In the genomic region with DNA sequence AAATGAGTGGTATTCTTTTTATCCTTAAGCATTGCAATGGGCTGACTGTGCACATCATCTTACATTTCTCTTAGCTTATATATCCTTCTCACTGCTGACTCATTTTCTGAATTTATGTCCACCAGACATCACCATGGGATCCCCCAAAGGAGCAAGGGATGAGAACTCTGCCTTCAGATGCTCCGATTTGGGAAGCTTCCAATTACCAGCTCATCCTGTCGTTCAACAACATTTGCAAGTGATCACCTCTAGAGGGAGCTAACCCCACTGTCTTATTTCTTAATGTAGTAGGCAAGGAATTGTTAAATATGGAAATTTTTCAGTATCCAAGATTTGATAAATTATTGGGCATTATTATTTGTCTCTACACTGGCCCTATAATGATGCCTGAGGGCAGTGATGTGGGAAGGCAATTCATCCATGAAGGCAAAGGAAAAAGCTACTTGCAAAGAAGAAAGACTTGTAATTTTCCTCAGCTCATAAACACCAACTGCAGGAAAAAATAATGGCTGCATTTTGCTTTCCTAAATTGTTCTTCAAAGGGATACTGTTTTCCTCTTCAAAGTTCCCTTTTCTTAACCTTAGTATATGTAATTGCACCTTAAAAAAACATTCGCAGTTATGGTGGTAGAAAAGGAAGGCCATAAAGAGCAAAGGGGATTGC, we compare ENCODE assay signal across 8 cellular contexts.
DNase-seq lines count a peak whose midpoint lies in the region; ATAC-seq and TF ChIP-seq lines count a peak whose summit lies in the region.

No MANE protein-coding gene starts in this region.

- POLR2A ChIA-PET in Panc1 (lab: Charles Lee) = no interaction called here

- in situ Hi-C loops in Panc1 (cut with HindIII; ENCODE audit: low pct_unique_long_range_greater_than_20kb, low sequenced_read_pairs) = no loop called here

- TF ChIP-seq CTCF in C4-2B (conservative IDR thresholded peaks at IDR 0.05) (peak; percentile 89), Panc1 (IDR thresholded peaks at IDR 0.05) (peak; percentile 67), stomach (IDR thresholded peaks at IDR 0.05) (peak in 4 of 7 experiments; percentile 43 to 57 (median 52))

- CTCF ChIA-PET in Panc1 (lab: Charles Lee) = interaction anchor here (0.5 kb wide), 1 partner anchor 34 kb away, joined by 4 read pairs; no protein-coding TSS in a partner anchor

- no TSS peak for BruUV-seq in Panc1 (replicated peaks; lab: Mats Ljungman, UMichigan)

- ATAC-seq in GM21447 (IDR thresholded peaks at IDR 0.05; ENCODE audit: unreplicated experiment) (peak; percentile 57), Panc1 (no peak), HG02840 (IDR thresholded peaks at IDR 0.05; ENCODE audit: low FRiP score, unreplicated experiment) (no peak)

- H3K9me3 ChIP-seq in Panc1 (ENCODE audit: control insufficient read depth, insufficient read depth, low read depth, low read length) = no peaks in the 10 kb centered on the region
- H3K9me3 ChIP-seq in stomach = no peaks in the 10 kb centered on the region

- no peak for TF ChIP-seq EP300 in stomach (IDR thresholded peaks at IDR 0.05)

- intact Hi-C loops in Panc1 (cut with micrococcal nuclease; ENCODE audit: unreplicated experiment) (no loop called here), stomach (cut with DNase I; ENCODE audit: low total_unique reads) (loop anchor here (10.0 kb wide), 1 partner anchor 76 kb away; no protein-coding TSS in a partner anchor)

- no peak for DNase-seq in Panc1 (ENCODE audit: low read depth, low spot score)
- DNase-seq in fibroblast of peridontal ligament (ENCODE audit: extremely low read depth) = peak; percentile 54
- no peak for DNase-seq in stomach
- no peak for DNase-seq in activated CD4-positive, alpha-beta T cell treated with anti-CD3 and anti-CD28 coated beads for 48 hours
- no peak for DNase-seq in NCI-H345 (lab: John Stamatoyannopoulos, UW)

- no peak for TF ChIP-seq POLR2A in stomach (IDR thresholded peaks at IDR 0.05)

- H3K4me1 ChIP-seq in Panc1 (ENCODE audit: control insufficient read depth, insufficient read depth, low read length) (no peaks in the 10 kb centered on the region), stomach (peaks cover 0 to 8% (median 3%) of the 10 kb centered on the region in 4 donors)

- H3K36me3 ChIP-seq in Panc1 (ENCODE audit: control insufficient read depth, insufficient read depth, low read length) (no peaks in the 10 kb centered on the region), stomach (no peaks in the 10 kb centered on the region)

- H3K27ac ChIP-seq in C4-2B (no peak overlapping the region), Panc1 (ENCODE audit: low read length) (no peak overlapping the region), stomach (no peak overlapping the region)

- no peak overlapping the region for H3K4me3 ChIP-seq in Panc1 (ENCODE audit: low read depth in 2 of 2, low read length in 2 of 2)
- H3K4me3 ChIP-seq in stomach = no peak overlapping the region

- H3K27me3 ChIP-seq in Panc1 (ENCODE audit: control insufficient read depth, insufficient read depth, low read length) (no peaks in the 10 kb centered on the region), stomach (no peaks in the 10 kb centered on the region)

- WGBS in stomach, 5 donors = 34 to 40% (median 36%) methylated on average over 3 of the region's 3 CpGs
